ENCODE assay signal across 8 cellular contexts in genomic region chrX:136496359-136496767, GRCh38. TPM values are rescaled to one million over a fixed set of nuclear protein-coding genes. Genes with fewer than 3 reads are reported as not detected.
DNase-seq lines count a peak whose midpoint lies in the region; ATAC-seq, FAIRE-seq and TF ChIP-seq lines count a peak whose summit lies in the region.

No MANE protein-coding gene starts in this region.

- H2AFZ ChIP-seq in osteoblast (ENCODE audit: low read length): peak overlapping the region; percentile 95

- H3K27ac ChIP-seq in osteoblast (ENCODE audit: low read depth, low read length): peak overlapping the region; percentile 89

- H3K4me3 ChIP-seq in MG63 (peak overlapping the region; percentile 73), osteoblast (ENCODE audit: insufficient read depth, low read length) (peak overlapping the region; percentile 79)

- peaks cover 6% of the 10 kb centered on the region for H4K20me1 ChIP-seq in osteoblast (ENCODE audit: insufficient read depth, low read length)

- H3K36me3 ChIP-seq in MG63 (peaks cover 18% of the 10 kb centered on the region), osteoblast (ENCODE audit: insufficient read depth, low read length) (no peaks in the 10 kb centered on the region)

- H3K4me1 Mint-ChIP-seq in effector memory CD8-positive, alpha-beta T cell (ENCODE audit: low read depth in 2 of 2): peaks cover 9 to 10% of the 10 kb centered on the region in 2 donors

- peak; percentile 25 for FAIRE-seq in D721Med (lab: Jason Lieb, UNC)

- TF ChIP-seq CTCF in D721Med (IDR thresholded peaks at IDR 0.05; ENCODE audit: insufficient read depth, missing control alignments): no peak
- no peak for TF ChIP-seq CTCF in osteoblast (IDR thresholded peaks at IDR 0.05; ENCODE audit: extremely low read depth, low read depth, low read length)

- H3K9me3 Mint-ChIP-seq in effector memory CD8-positive, alpha-beta T cell: no peaks in the 10 kb centered on the region

- no peak for ATAC-seq in effector memory CD8-positive, alpha-beta T cell (replicated peaks)

- peak overlapping the region; percentile 92 to 95 for H3K27ac Mint-ChIP-seq in effector memory CD8-positive, alpha-beta T cell

- peaks cover 21% of the 10 kb centered on the region for H3K79me2 ChIP-seq in osteoblast (ENCODE audit: insufficient read depth, low read length)

- peaks cover 24% of the 10 kb centered on the region for H3K36me3 Mint-ChIP-seq in effector memory CD8-positive, alpha-beta T cell (ENCODE audit: insufficient read depth)

- H3K4me1 ChIP-seq in osteoblast (ENCODE audit: insufficient read depth, low read length): peaks cover 5% of the 10 kb centered on the region

- H3K4me2 ChIP-seq in osteoblast (ENCODE audit: insufficient read depth, low read length): peak overlapping the region; percentile 87

- H3K9me3 ChIP-seq in MG63 (no peaks in the 10 kb centered on the region), osteoblast (ENCODE audit: low read depth, low read length) (no peaks in the 10 kb centered on the region)

- H3K27me3 ChIP-seq in MG63 (peaks cover under 1% of the 10 kb centered on the region; the same call in 1 of the 2 replicates), osteoblast (ENCODE audit: insufficient read depth, low read length) (peaks cover 9% of the 10 kb centered on the region)

- peaks cover 7 to 9% of the 10 kb centered on the region in 2 donors for H3K27me3 Mint-ChIP-seq in effector memory CD8-positive, alpha-beta T cell

- DNase-seq in D721Med (ENCODE audit: insufficient read length, low spot score) (no peak), MG63 (no peak), osteoblast (ENCODE audit: insufficient read length, low spot score, missing footprints) (peak; percentile 61), NCI-H82 treated with DMSO at 0.1 percent for 48 hours (lab: John Stamatoyannopoulos, UW; ENCODE audit: unreplicated experiment) (no peak), NCI-H2029 (lab: John Stamatoyannopoulos, UW) (no peak), GM19238 (ENCODE audit: insufficient read length, low spot score) (no peak), NCI-H524 (lab: John Stamatoyannopoulos, UW) (no peak)
- no peak for DNase-seq in effector memory CD8-positive, alpha-beta T cell

- H3K4me3 Mint-ChIP-seq in effector memory CD8-positive, alpha-beta T cell: peak overlapping the region; percentile 82 to 89

RNA-seq across cellular contexts. Expression of gene HTATSF1, which starts 1.0 kb away (rescaled TPM):
- total RNA-seq in MG63 (2014; rRNA removed; shearing (Covaris generic); ENCODE audit: low replicate concordance): 19.4 and 53.7 TPM in 2 replicates
- 25.3 and 26.1 TPM in 2 replicates for total RNA-seq in osteoblast

RNA-seq across cellular contexts. Expression of gene BRS3, which starts 8.6 kb away (rescaled TPM):
- total RNA-seq in MG63 (2014; rRNA removed; shearing (Covaris generic); ENCODE audit: low replicate concordance): not detected in 2 replicates
- not detected in 2 replicates for total RNA-seq in osteoblast

RNA-seq across cellular contexts. Expression of gene VGLL1, which starts 35.7 kb away (rescaled TPM):
- not detected in 2 replicates for total RNA-seq in MG63 (2014; rRNA removed; shearing (Covaris generic); ENCODE audit: low replicate concordance)
- not detected in 2 replicates for total RNA-seq in osteoblast
